Comparison of ENCODE assay signal across 8 cellular contexts in genomic region chr2:182717451-182718215, GRCh38. TPM values are rescaled to one million over a fixed set of nuclear protein-coding genes. Genes with fewer than 3 reads are reported as not detected.
DNase-seq lines count a peak whose midpoint lies in the region; ATAC-seq and TF ChIP-seq lines count a peak whose summit lies in the region.

No MANE protein-coding gene starts in this region.

- WGBS in heart left ventricle, 4 donors: 31 to 52% (median 47%) methylated on average over 2 of the region's 2 CpGs

- H3K36me3 Mint-ChIP-seq in naive B cell: peaks cover 6% of the 10 kb centered on the region in 2 donors

- H3K4me1 ChIP-seq in heart left ventricle: peaks cover 0 to 46% (median 25%) of the 10 kb centered on the region in 12 donors

- no peaks in the 10 kb centered on the region for H3K9me3 ChIP-seq in heart left ventricle

- H3K4me3 ChIP-seq in heart left ventricle: peak overlapping the region in 8 of 12 donors; percentile 82 to 97 (median 94)

- no peak overlapping the region for H3K4me3 Mint-ChIP-seq in naive B cell

- no peak overlapping the region for H3K27ac Mint-ChIP-seq in naive B cell

- no peak for TF ChIP-seq POLR2A in heart left ventricle (IDR thresholded peaks at IDR 0.05)

- DNase-seq in heart left ventricle (no peak), Right ventricle myocardium inferior (ENCODE audit: missing footprints) (no peak), OCI-M1 (lab: John Stamatoyannopoulos, UW) (peak; percentile 30), naive B cell (peak; percentile 74), epidermal melanocyte (ENCODE audit: insufficient read length, low spot score) (no peak)
- DNase-seq in stimulated activated CD4-positive, alpha-beta T cell treated with anti-CD3 and anti-CD28 coated beads, Interleukin-4, amount 100 ng/mL, for 24 hours: no peak

- H3K27ac ChIP-seq in heart left ventricle: peak overlapping the region in 3 of 12 donors; percentile 89 to 91 (median 91)

- ATAC-seq in heart left ventricle (no peak), Right ventricle myocardium inferior (no peak), HG02884 (IDR thresholded peaks at IDR 0.05; ENCODE audit: unreplicated experiment) (peak; percentile 29), naive B cell (ENCODE audit: low read depth in 2 of 2) (peak; percentile 63 to 65), esophagus mucosa (no peak)

- peaks cover 0 to 4% (median 0%) of the 10 kb centered on the region in 7 donors for H3K9me3 Mint-ChIP-seq in naive B cell

- peaks cover 8 to 24% (median 24%) of the 10 kb centered on the region in 3 donors for H3K4me1 Mint-ChIP-seq in naive B cell

- H3K36me3 ChIP-seq in heart left ventricle: peaks cover 0 to 35% (median 29%) of the 10 kb centered on the region in 9 donors

- no peaks in the 10 kb centered on the region for H3K27me3 ChIP-seq in heart left ventricle

- no peaks in the 10 kb centered on the region for H3K27me3 Mint-ChIP-seq in naive B cell

- TF ChIP-seq CTCF in heart left ventricle (IDR thresholded peaks at IDR 0.05): no peak

- intact Hi-C loops in heart left ventricle (cut with DNase I) (no loop called here), Right ventricle myocardium inferior (cut with DNase I) (loop anchor here (5.0 kb wide), 1 partner anchor 50 kb away; no protein-coding TSS in a partner anchor)

RNA-seq across cellular contexts. Expression of gene DNAJC10, which starts 1.6 kb away (rescaled TPM):
- total RNA-seq in heart left ventricle (10 to 100 TPM; 32.2 to 73.5 (median 50.5) TPM), Right ventricle myocardium inferior (50.7 TPM), esophagus mucosa (32.1 TPM)
- polyA plus RNA-seq in heart left ventricle (10 to 100 TPM in 1 of 2 donors, 1 to 10 TPM in 1; 9.8 to 27.3 TPM), naive B cell (ENCODE audit: low read depth in 6 of 6) (100 to 1,000 TPM; 164 to 237 (median 213) TPM)

Comparison
In these comparisons a context has a peak if more than half of its experiments do, and no peak if none do; other contexts are left out.
1. ATAC-seq: peak in HG02884 (single experiment) and naive B cell (2 of 2); none in heart left ventricle (0 of 4), Right ventricle myocardium inferior (single experiment) and esophagus mucosa (single experiment).
2. DNase-seq: peak in OCI-M1 (single experiment) and naive B cell (single experiment); none in heart left ventricle (0 of 5), Right ventricle myocardium inferior (single experiment), epidermal melanocyte (single experiment) and stimulated activated CD4-positive, alpha-beta T cell treated with anti-CD3 and anti-CD28 coated beads, Interleukin-4, amount 100 ng/mL, for 24 hours (single experiment).